In genomic region chr13:113601166-113602070, GRCh38 we compare ENCODE assay signal across 2 cellular contexts.
A peak's percentile ranks its signal among the peaks of the same experiment; 100 is the strongest.
TF ChIP-seq lines count a peak whose summit lies in the region.

No MANE protein-coding gene starts in this region.

TF ChIP-seq in GM12878, 131 proteins besides CTCF, POLR2A, EP300 and RAD21:
- TF ChIP-seq POU2F2 (IDR thresholded peaks at IDR 0.05; ENCODE audit: borderline replicate concordance, low read depth, low read length) (no peak), HSF1 (IDR thresholded peaks at IDR 0.05; ENCODE audit: low read depth, low read length) (no peak)

TF ChIP-seq in HepG2, 621 proteins besides CTCF, POLR2A, EP300 and RAD21:
- TF ChIP-seq AGO2 (optimal IDR thresholded peaks at IDR 0.05; ENCODE audit: low read depth, low read length) (peak; percentile 54), FOSL2 (CRISPR knock-in tag; IDR thresholded peaks at IDR 0.05) (no peak), ZNF331 (CRISPR knock-in tag; IDR thresholded peaks at IDR 0.05) (no peak), NR2C2 (CRISPR knock-in tag; IDR thresholded peaks at IDR 0.05; ENCODE audit: borderline replicate concordance) (no peak), FOXO4 (CRISPR knock-in tag; conservative IDR thresholded peaks at IDR 0.05) (no peak)
